ENCODE assay signal across 20 cellular contexts in genomic region chr1:194175251-194175650, GRCh38.
"Had no signal": no experiment of that assay in that cellular context is flagged by ENCODE, and none has a peak within 500 bp of the region (broad histone marks: within the 10 kb centered on the region; RNA-seq: fewer than 3 reads in every experiment).

No MANE protein-coding gene starts in this region.

- H3K27me3 ChIP-seq: esophagus muscularis mucosa, gastroesophageal sphincter, ovary, right lobe of liver, stomach had no signal

- DNase-seq: activated CD4-positive, alpha-beta T cell treated with anti-CD3 and anti-CD28 coated beads, Interleukin-2, amount 10 ng/mL, durations not matched to agents 24 days and 14 days; activated CD8-positive, alpha-beta T cell treated with anti-CD3 and anti-CD28 coated beads, Interleukin-2, amount 10 ng/mL, durations not matched to agents 7 days and 5 days; activated naive CD4-positive, alpha-beta T cell treated with anti-CD3 and anti-CD28 coated beads, Interleukin-2, amount 10 ng/mL, durations not matched to agents 7 days and 5 days; activated naive CD8-positive, alpha-beta T cell treated with anti-CD3 and anti-CD28 coated beads, Interleukin-2, amount 50 U/mL, for 24 hours; activated T-cell treated with anti-CD3 and anti-CD28 coated beads, Interleukin-2, amount 50 U/mL, for 24 hours; aorta; effector CD4-positive, alpha-beta T cell; left ventricle myocardium inferior; mammary epithelial cell; naive thymus-derived CD4-positive, alpha-beta T cell; ovary; right lobe of liver; small intestine; stimulated activated CD4-positive, alpha-beta T cell treated with anti-CD3 and anti-CD28 coated beads, Interleukin-4, amount 100 ng/mL, for 1 hour; stomach; T-cell; T-helper 9 cell had no signal

- H3K4me3 ChIP-seq: esophagus muscularis mucosa, gastroesophageal sphincter, left ventricle myocardium inferior, ovary, right lobe of liver, stomach had no signal

- H3K27ac ChIP-seq: esophagus muscularis mucosa, gastroesophageal sphincter, left ventricle myocardium inferior, ovary, right lobe of liver, stomach had no signal

- FAIRE-seq: islet of Langerhans had no signal

- H3K36me3 ChIP-seq: esophagus muscularis mucosa, gastroesophageal sphincter, left ventricle myocardium inferior, ovary, right lobe of liver, stomach had no signal

- H3K4me1 ChIP-seq: esophagus muscularis mucosa, gastroesophageal sphincter, left ventricle myocardium inferior, right lobe of liver, stomach had no signal

- ATAC-seq: activated CD8-positive, alpha-beta T cell treated with anti-CD3 and anti-CD28 coated beads, Interleukin-2, amount 10 ng/mL, durations not matched to agents 7 days and 5 days; activated naive CD8-positive, alpha-beta T cell treated with anti-CD3 and anti-CD28 coated beads, Interleukin-2, amount 50 U/mL, for 24 hours; gastroesophageal sphincter; naive thymus-derived CD4-positive, alpha-beta T cell; T-cell had no signal
